Comparison of ENCODE assay signal across 10 cellular contexts in the genomic region with DNA sequence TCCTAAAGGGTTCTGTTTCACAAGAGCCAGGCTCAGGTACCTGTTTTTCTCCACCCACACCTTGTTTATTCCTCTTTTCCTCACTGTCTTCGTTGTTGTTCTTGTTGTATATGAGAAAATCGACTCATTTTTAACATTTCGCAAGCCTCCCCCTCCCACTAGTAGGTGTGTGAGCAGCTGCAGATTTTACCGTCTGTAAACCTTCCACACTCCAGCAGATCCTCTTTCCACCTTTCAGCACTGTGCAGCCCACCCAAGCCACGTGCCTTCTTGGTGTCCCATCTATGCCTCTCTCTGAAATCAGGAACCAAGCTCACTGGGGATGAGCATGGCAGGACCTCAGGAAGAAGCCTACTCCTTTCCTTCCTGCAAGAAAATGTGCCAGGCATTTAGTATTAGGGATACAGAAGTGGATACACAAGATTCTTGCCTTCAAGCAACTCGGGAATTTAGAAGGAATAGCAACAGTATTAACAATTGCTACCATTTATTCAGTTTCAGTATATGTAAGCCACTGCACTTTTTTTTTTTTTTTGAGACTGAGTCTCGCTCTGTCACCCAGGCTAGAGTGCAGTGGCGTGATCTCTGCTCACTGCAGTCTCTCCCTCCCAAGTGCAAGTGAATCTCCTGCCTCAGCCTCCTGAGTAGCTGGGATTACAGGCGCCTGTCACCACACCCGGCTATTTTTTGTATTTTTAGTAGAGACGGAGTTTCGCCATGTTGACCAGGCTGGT.
DNase-seq lines count a peak whose midpoint lies in the region; ATAC-seq and TF ChIP-seq lines count a peak whose summit lies in the region.
"Had no signal": no experiment of that assay in that cellular context is flagged by ENCODE, and none has a peak within 500 bp of the region (broad histone marks: within the 10 kb centered on the region; RNA-seq: fewer than 3 reads in every experiment).

No MANE protein-coding gene starts in this region.

- peaks cover 80 to 85% of the 10 kb centered on the region in 2 donors for H3K4me1 Mint-ChIP-seq in immature natural killer cell

- peaks cover 0 to 3% (median 0%) of the 10 kb centered on the region in 6 donors for H3K9me3 Mint-ChIP-seq in immature natural killer cell

- peaks cover 0 to 11% (median 2%) of the 10 kb centered on the region in 3 donors for H3K27me3 Mint-ChIP-seq in immature natural killer cell (ENCODE audit: low read depth in 3 of 3)

- intact Hi-C loops in posterior cingulate gyrus (cut with DNase I): no loop called here

- ATAC-seq in GM21360 (IDR thresholded peaks at IDR 0.05; ENCODE audit: unreplicated experiment) (peak; percentile 16), HG03520 (IDR thresholded peaks at IDR 0.05; ENCODE audit: unreplicated experiment) (peak; percentile 8)

- H3K36me3 Mint-ChIP-seq in immature natural killer cell: peaks cover 0 to 7% (median 0%) of the 10 kb centered on the region in 3 donors

- peak; percentile 28 for DNase-seq in GM12865 (ENCODE audit: low read depth)
- DNase-seq in immature natural killer cell: no peak
- no peak for DNase-seq in posterior cingulate gyrus
- DNase-seq in HT-29 (ENCODE audit: low spot score): no peak
- DNase-seq in hippocampal formation (lab: John Stamatoyannopoulos, UW): no peak
- no peak for DNase-seq in NCI-H526 treated with DMSO at 0.1 percent for 48 hours (lab: John Stamatoyannopoulos, UW)
- DNase-seq: mammary epithelial cell had no signal

- peak overlapping the region; percentile 70 to 84 (median 79) for H3K4me3 Mint-ChIP-seq in immature natural killer cell

- H3K4me3 ChIP-seq in GM12865 (ENCODE audit: low read depth, low read length): peak overlapping the region; percentile 6
- H3K4me3 ChIP-seq: Peyer's patch had no signal

- H3K27ac Mint-ChIP-seq in immature natural killer cell: peak overlapping the region; percentile 82 to 92 (median 86)

- TF ChIP-seq CTCF in GM12865 (IDR thresholded peaks at IDR 0.05; ENCODE audit: insufficient read depth, low read depth, low read length, missing control alignments): no peak
